1 cellular context compared by ENCODE assay signal in the genomic region with DNA sequence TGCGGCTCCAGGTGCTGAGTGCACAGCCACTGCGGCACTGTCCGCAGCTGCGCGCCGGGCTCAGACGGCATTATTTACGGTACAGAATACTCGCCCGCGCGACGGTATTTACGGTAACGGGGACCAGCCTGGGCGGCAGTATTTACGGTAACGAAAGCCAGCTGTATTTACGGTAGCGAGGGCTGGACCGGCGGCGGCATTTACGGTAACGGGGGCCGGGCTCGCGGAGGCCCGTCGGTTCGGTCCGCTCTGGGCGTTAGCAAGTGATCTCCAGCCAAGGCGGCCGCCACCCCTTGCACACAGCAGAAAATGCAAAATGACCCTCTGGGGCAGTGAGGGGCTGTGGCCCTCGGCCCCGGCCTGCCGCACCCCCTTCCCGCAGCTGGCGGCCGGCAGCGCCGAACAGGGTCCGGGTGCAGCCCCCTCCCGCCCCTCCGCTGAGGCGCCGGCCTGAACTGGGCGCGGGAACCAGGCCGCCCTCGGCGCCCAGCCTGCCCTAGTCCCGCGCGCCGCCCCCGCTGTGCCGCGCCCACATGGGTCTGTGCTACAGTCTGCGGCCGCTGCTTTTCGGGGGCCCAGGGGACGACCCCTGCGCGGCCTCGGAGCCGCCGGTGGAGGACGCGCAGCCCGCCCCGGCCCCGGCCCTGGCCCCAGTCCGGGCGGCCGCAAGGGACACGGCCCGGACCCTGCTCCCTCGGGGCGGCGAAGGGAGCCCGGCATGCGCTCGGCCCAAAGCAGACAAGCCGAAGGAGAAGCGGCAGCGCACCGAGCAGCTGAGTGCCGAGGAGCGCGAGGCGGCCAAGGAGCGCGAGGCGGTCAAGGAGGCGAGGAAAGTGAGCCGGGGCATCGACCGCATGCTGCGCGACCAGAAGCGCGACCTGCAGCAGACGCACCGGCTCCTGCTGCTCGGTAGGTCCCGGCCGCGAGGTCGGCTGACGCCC.
TF ChIP-seq lines count a peak whose summit lies in the region.

Gene GNAL (plus strand): TSS at position 234 of the 941 bp plus-strand sequence. CDS start 300 bp downstream, at position 534.

TF ChIP-seq in A549, 52 proteins besides CTCF, POLR2A, EP300 and RAD21 (continued from another document):
- peak; percentile 79; the same call in 1 of the 2 replicates for TF ChIP-seq RNF2 (IDR thresholded peaks at IDR 0.05; ENCODE audit: borderline replicate concordance, low read depth)
- TF ChIP-seq CBX2 (IDR thresholded peaks at IDR 0.05; ENCODE audit: borderline replicate concordance, low read depth), result no peak
- TF ChIP-seq, protein P1, sequence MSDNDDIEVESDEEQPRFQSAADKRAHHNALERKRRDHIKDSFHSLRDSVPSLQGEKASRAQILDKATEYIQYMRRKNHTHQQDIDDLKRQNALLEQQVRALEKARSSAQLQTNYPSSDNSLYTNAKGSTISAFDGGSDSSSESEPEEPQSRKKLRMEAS (IDR thresholded peaks at IDR 0.05), result peak; percentile 72
- TF ChIP-seq SREBF2 (IDR thresholded peaks at IDR 0.05), result no peak
- TF ChIP-seq, protein P2, sequence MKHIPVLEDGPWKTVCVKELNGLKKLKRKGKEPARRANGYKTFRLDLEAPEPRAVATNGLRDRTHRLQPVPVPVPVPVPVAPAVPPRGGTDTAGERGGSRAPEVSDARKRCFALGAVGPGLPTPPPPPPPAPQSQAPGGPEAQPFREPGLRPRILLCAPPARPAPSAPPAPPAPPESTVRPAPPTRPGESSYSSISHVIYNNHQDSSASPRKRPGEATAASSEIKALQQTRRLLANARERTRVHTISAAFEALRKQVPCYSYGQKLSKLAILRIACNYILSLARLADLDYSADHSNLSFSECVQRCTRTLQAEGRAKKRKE (CRISPR knock-in tag; IDR thresholded peaks at IDR 0.05; ENCODE audit: low read depth), result no peak
- TF ChIP-seq, protein P3, sequence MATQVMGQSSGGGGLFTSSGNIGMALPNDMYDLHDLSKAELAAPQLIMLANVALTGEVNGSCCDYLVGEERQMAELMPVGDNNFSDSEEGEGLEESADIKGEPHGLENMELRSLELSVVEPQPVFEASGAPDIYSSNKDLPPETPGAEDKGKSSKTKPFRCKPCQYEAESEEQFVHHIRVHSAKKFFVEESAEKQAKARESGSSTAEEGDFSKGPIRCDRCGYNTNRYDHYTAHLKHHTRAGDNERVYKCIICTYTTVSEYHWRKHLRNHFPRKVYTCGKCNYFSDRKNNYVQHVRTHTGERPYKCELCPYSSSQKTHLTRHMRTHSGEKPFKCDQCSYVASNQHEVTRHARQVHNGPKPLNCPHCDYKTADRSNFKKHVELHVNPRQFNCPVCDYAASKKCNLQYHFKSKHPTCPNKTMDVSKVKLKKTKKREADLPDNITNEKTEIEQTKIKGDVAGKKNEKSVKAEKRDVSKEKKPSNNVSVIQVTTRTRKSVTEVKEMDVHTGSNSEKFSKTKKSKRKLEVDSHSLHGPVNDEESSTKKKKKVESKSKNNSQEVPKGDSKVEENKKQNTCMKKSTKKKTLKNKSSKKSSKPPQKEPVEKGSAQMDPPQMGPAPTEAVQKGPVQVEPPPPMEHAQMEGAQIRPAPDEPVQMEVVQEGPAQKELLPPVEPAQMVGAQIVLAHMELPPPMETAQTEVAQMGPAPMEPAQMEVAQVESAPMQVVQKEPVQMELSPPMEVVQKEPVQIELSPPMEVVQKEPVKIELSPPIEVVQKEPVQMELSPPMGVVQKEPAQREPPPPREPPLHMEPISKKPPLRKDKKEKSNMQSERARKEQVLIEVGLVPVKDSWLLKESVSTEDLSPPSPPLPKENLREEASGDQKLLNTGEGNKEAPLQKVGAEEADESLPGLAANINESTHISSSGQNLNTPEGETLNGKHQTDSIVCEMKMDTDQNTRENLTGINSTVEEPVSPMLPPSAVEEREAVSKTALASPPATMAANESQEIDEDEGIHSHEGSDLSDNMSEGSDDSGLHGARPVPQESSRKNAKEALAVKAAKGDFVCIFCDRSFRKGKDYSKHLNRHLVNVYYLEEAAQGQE (IDR thresholded peaks at IDR 0.05), result no peak
- no peak for TF ChIP-seq FOXS1 (CRISPR knock-in tag; IDR thresholded peaks at IDR 0.05)
